In genomic region chr14:41609704-41610183, GRCh38 we compare ENCODE assay signal across 8 cellular contexts. TPM values are rescaled to one million over a fixed set of nuclear protein-coding genes. Genes with fewer than 3 reads are reported as not detected.
DNase-seq lines count a peak whose midpoint lies in the region; TF ChIP-seq lines count a peak whose summit lies in the region.

No MANE protein-coding gene starts in this region.

- H3K4me3 ChIP-seq in SJCRH30, result peak overlapping the region; percentile 76
- peak overlapping the region; percentile 18 to 22 for H3K4me3 ChIP-seq in prostate gland

- H3K27ac ChIP-seq in SJCRH30 (peak overlapping the region; percentile 66), prostate gland (peak overlapping the region; percentile 30 to 68)

- H3K9me3 ChIP-seq in SJCRH30 (replicated peaks) (no peaks in the 10 kb centered on the region), prostate gland (no peaks in the 10 kb centered on the region)

- peak; percentile 27 to 71 for DNase-seq in NCI-H2081 (lab: John Stamatoyannopoulos, UW)
- no peak for DNase-seq in NCI-H2081 treated with DMSO at 0.1 percent for 48 hours (lab: John Stamatoyannopoulos, UW)
- DNase-seq in SJCRH30, result peak; percentile 86 to 88
- peak; percentile 78 for DNase-seq in glutamatergic neuron
- peak; percentile 14 for DNase-seq in prostate gland (ENCODE audit: low spot score)
- DNase-seq in NK-92 (lab: John Stamatoyannopoulos, UW; ENCODE audit: unreplicated experiment), result no peak
- DNase-seq in NCI-H2227 treated with DMSO at 0.1 percent for 48 hours (lab: John Stamatoyannopoulos, UW), result no peak
- DNase-seq in activated CD4-positive, CD25-positive, alpha-beta regulatory T cell treated with anti-CD3 and anti-CD28 coated beads, Interleukin-2, amount 50 U/mL, for 72 hours, result no peak

- peaks cover 15% of the 10 kb centered on the region for H3K4me1 Mint-ChIP-seq in glutamatergic neuron (ENCODE audit: low read depth, unreplicated experiment)

- H3K4me3 Mint-ChIP-seq in glutamatergic neuron (ENCODE audit: unreplicated experiment), result peak overlapping the region; percentile 97

- peaks cover 3% of the 10 kb centered on the region for H3K27me3 ChIP-seq in SJCRH30
- peaks cover 9% of the 10 kb centered on the region for H3K27me3 ChIP-seq in prostate gland (replicated peaks; ENCODE audit: insufficient read depth)

- TF ChIP-seq POLR2A in prostate gland (IDR thresholded peaks at IDR 0.05), result no peak

- 4% methylated on average over 24 of the region's 24 CpGs for WGBS in prostate gland

- peaks cover 23% of the 10 kb centered on the region for H3K27me3 Mint-ChIP-seq in glutamatergic neuron (ENCODE audit: unreplicated experiment)

- no peaks in the 10 kb centered on the region for H3K36me3 Mint-ChIP-seq in glutamatergic neuron (ENCODE audit: unreplicated experiment)

- intact Hi-C loops in prostate gland (cut with DNase I), result no loop called here

- no peak overlapping the region for H3K27ac Mint-ChIP-seq in glutamatergic neuron (ENCODE audit: unreplicated experiment)

- H3K4me1 ChIP-seq in SJCRH30 (no peaks in the 10 kb centered on the region), prostate gland (replicated peaks) (peaks cover 4% of the 10 kb centered on the region)

- TF ChIP-seq CTCF in glutamatergic neuron (IDR thresholded peaks at IDR 0.05; ENCODE audit: partially characterized antibody, unreplicated experiment), result no peak
- TF ChIP-seq CTCF in prostate gland (IDR thresholded peaks at IDR 0.05), result peak in 1 of 4 experiments; percentile 22

- H3K36me3 ChIP-seq in SJCRH30, result no peaks in the 10 kb centered on the region
- no peaks in the 10 kb centered on the region for H3K36me3 ChIP-seq in prostate gland

- peaks cover 17% of the 10 kb centered on the region for H3K9me3 Mint-ChIP-seq in glutamatergic neuron (ENCODE audit: unreplicated experiment)

RNA-seq across cellular contexts. Expression of gene LRFN5, which starts 3.1 kb away (rescaled TPM):
- total RNA-seq in SJCRH30 (2014; rRNA removed; shearing (Covaris generic)), result 11.1 and 13.0 TPM in 2 replicates
- total RNA-seq in glutamatergic neuron (ENCODE audit: unreplicated experiment) (7.3 TPM), prostate gland (1 to 10 TPM in 1 of 2 donors, under 1 TPM in 1; 0.50 to 5.3 TPM)

Comparison
In these comparisons a context has a peak if more than half of its experiments do, and no peak if none do; other contexts are left out.
1. DNase-seq: peak in NCI-H2081 (2 of 2), SJCRH30 (2 of 2), glutamatergic neuron (single experiment) and prostate gland (single experiment); none in NCI-H2081 treated with DMSO at 0.1 percent for 48 hours (single experiment), NK-92 (single experiment), NCI-H2227 treated with DMSO at 0.1 percent for 48 hours (single experiment) and activated CD4-positive, CD25-positive, alpha-beta regulatory T cell treated with anti-CD3 and anti-CD28 coated beads, Interleukin-2, amount 50 U/mL, for 72 hours (single experiment).